Comparison of ENCODE assay signal across 8 cellular contexts in genomic region chr16:1300664-1301476, GRCh38. TPM values are rescaled to one million over a fixed set of nuclear protein-coding genes. Genes with fewer than 3 reads are reported as not detected.
DNase-seq lines count a peak whose midpoint lies in the region; ATAC-seq and TF ChIP-seq lines count a peak whose summit lies in the region.

No MANE protein-coding gene starts in this region.

- peak; percentile 58 for DNase-seq in EH (ENCODE audit: low read depth)
- DNase-seq in LoVo (ENCODE audit: low spot score) = peak; percentile 30
- peak; percentile 53 for DNase-seq in activated CD4-positive, CD25-positive, alpha-beta regulatory T cell treated with anti-CD3 and anti-CD28 coated beads, Interleukin-2, amount 50 U/mL, for 16 hours (ENCODE audit: low read depth, low spot score)
- peak; percentile 57 to 72 for DNase-seq in central memory CD8-positive, alpha-beta T cell (ENCODE audit: low spot score in 2 of 2)
- peak; percentile 67 to 95 for DNase-seq in left lung
- DNase-seq in stimulated activated CD4-positive, alpha-beta T cell treated with anti-CD3 and anti-CD28 coated beads, Interleukin-4, amount 100 ng/mL, for 48 hours (ENCODE audit: low read depth in 2 of 2) = peak; percentile 69 to 77

- ATAC-seq in central memory CD8-positive, alpha-beta T cell (replicated peaks; ENCODE audit: extremely low read depth, poor library complexity, severe bottlenecking) = peak; percentile 55
- ATAC-seq in left lung = peak; percentile 82
- ATAC-seq in GM18867 (IDR thresholded peaks at IDR 0.05; ENCODE audit: unreplicated experiment) = no peak
- no peak for ATAC-seq in HG03342 (IDR thresholded peaks at IDR 0.05; ENCODE audit: unreplicated experiment)

- peaks cover 0 to 14% of the 10 kb centered on the region in 2 donors for H3K4me1 ChIP-seq in left lung

- H3K27me3 ChIP-seq in left lung = peaks cover 0 to 55% of the 10 kb centered on the region in 2 donors

- H3K4me1 Mint-ChIP-seq in central memory CD8-positive, alpha-beta T cell = peaks cover 17% of the 10 kb centered on the region

- peak; percentile 69 to 90 for TF ChIP-seq CTCF in left lung (IDR thresholded peaks at IDR 0.05)

- H3K9me3 Mint-ChIP-seq in central memory CD8-positive, alpha-beta T cell = no peaks in the 10 kb centered on the region

- peaks cover 2% of the 10 kb centered on the region for H3K36me3 Mint-ChIP-seq in central memory CD8-positive, alpha-beta T cell (ENCODE audit: insufficient read depth)

- no peaks in the 10 kb centered on the region for H3K36me3 ChIP-seq in left lung

- intact Hi-C loops in left lung (cut with DNase I) = no loop called here

- H3K27ac Mint-ChIP-seq in central memory CD8-positive, alpha-beta T cell (ENCODE audit: low read depth) = no peak overlapping the region

- no peaks in the 10 kb centered on the region for H3K9me3 ChIP-seq in left lung

- peaks cover 22% of the 10 kb centered on the region for H3K27me3 Mint-ChIP-seq in central memory CD8-positive, alpha-beta T cell

- H3K4me3 Mint-ChIP-seq in central memory CD8-positive, alpha-beta T cell = peak overlapping the region; percentile 42

- H3K27ac ChIP-seq in left lung = no peak overlapping the region

- H3K4me3 ChIP-seq in left lung = no peak overlapping the region

RNA-seq across cellular contexts. Expression of gene UBE2I, which starts 8.6 kb away (rescaled TPM):
- 100 to 1,000 TPM in 1 of 2 donors, 10 to 100 TPM in 1; 89.0 to 111 TPM for total RNA-seq in left lung

RNA-seq across cellular contexts. Expression of gene BAIAP3, which starts 32.6 kb away (rescaled TPM):
- 1 to 10 TPM; 2.6 to 6.0 TPM for total RNA-seq in left lung

RNA-seq across cellular contexts. Expression of gene TPSD1, which starts 45.0 kb away (rescaled TPM):
- total RNA-seq in left lung = under 1 TPM in 1 of 2 donors, not detected in 1; 0.37 TPM

RNA-seq across cellular contexts. Expression of gene TSR3, which starts 50.8 kb away (rescaled TPM):
- 10 to 100 TPM; 46.3 to 57.0 TPM for total RNA-seq in left lung

RNA-seq across cellular contexts. Expression of gene GNPTG, which starts 50.9 kb away (rescaled TPM):
- total RNA-seq in left lung = 10 to 100 TPM; 74.2 to 97.4 TPM

Comparison
In these comparisons a context has a peak if more than half of its experiments do, and no peak if none do; other contexts are left out.
1. DNase-seq: peak in every context shown above with its lines; median percentile 81 in left lung; 73 in stimulated activated CD4-positive, alpha-beta T cell treated with anti-CD3 and anti-CD28 coated beads, Interleukin-4, amount 100 ng/mL, for 48 hours; 64 in central memory CD8-positive, alpha-beta T cell; 58 in EH; 53 in activated CD4-positive, CD25-positive, alpha-beta regulatory T cell treated with anti-CD3 and anti-CD28 coated beads, Interleukin-2, amount 50 U/mL, for 16 hours; 30 in LoVo.
2. ATAC-seq: peak in central memory CD8-positive, alpha-beta T cell (single experiment) and left lung (single experiment); none in GM18867 (single experiment) and HG03342 (single experiment).